ENCODE assay signal across 1 cellular context in genomic region chr10:101008823-101009423, GRCh38.
TF ChIP-seq lines count a peak whose summit lies in the region.

No MANE protein-coding gene starts in this region.

TF ChIP-seq in H1, 55 proteins besides CTCF, POLR2A, EP300 and RAD21:
- TF ChIP-seq FOSL1 (IDR thresholded peaks at IDR 0.05; ENCODE audit: insufficient read depth, low read depth, low read length) (no peak), SUZ12 (IDR thresholded peaks at IDR 0.05; ENCODE audit: low read length) (no peak), KDM4A (IDR thresholded peaks at IDR 0.05; ENCODE audit: low read depth, low read length, severe bottlenecking) (no peak), RXRA (IDR thresholded peaks at IDR 0.05; ENCODE audit: insufficient read depth, low read depth, low read length) (no peak), SP1 (IDR thresholded peaks at IDR 0.05; ENCODE audit: low read depth, low read length) (no peak), BRCA1 (IDR thresholded peaks at IDR 0.05; ENCODE audit: low read depth, low read length) (no peak), EZH2 (IDR thresholded peaks at IDR 0.05; ENCODE audit: low read depth, low read length, severe bottlenecking) (no peak), TBP (IDR thresholded peaks at IDR 0.05; ENCODE audit: low read depth, low read length) (no peak), HDAC2 (IDR thresholded peaks at IDR 0.05; ENCODE audit: borderline replicate concordance in 1 of 2, low read depth in 2 of 2, low read length in 2 of 2) (no peak), RNF2 (IDR thresholded peaks at IDR 0.05; ENCODE audit: borderline replicate concordance, low read depth, low read length, missing control alignments, poor library complexity, severe bottlenecking) (no peak)
